7 cellular contexts compared by ENCODE assay signal in genomic region chr17:67377727-67378443, GRCh38. TPM values are rescaled to one million over a fixed set of nuclear protein-coding genes. Genes with fewer than 3 reads are reported as not detected.
DNase-seq lines count a peak whose midpoint lies in the region; ATAC-seq and TF ChIP-seq lines count a peak whose summit lies in the region.

No MANE protein-coding gene starts in this region.

- peaks cover 44% of the 10 kb centered on the region for H3K79me2 ChIP-seq in OCI-LY3 (ENCODE audit: low read length)
- peaks cover 6% of the 10 kb centered on the region for H3K79me2 ChIP-seq in neural progenitor cell (ENCODE audit: low read depth)

- H3K4me1 ChIP-seq in OCI-LY3 (ENCODE audit: low read length) (peaks cover 26% of the 10 kb centered on the region), neural progenitor cell (peaks cover 6% of the 10 kb centered on the region), urinary bladder (ENCODE audit: insufficient read depth) (no peaks in the 10 kb centered on the region)

- H3K9ac ChIP-seq in OCI-LY3 (ENCODE audit: low read length) (peak overlapping the region; percentile 81), neural progenitor cell (peak overlapping the region; percentile 37)

- peaks cover 38% of the 10 kb centered on the region for H3F3A ChIP-seq in neural progenitor cell (ENCODE audit: low read depth)

- H3K36me3 Mint-ChIP-seq in neural progenitor cell = peaks cover 13% of the 10 kb centered on the region

- peaks cover 3% of the 10 kb centered on the region for H3K27me3 Mint-ChIP-seq in neural progenitor cell (ENCODE audit: insufficient read depth, low read depth)

- TF ChIP-seq CTCF in GM12874 (IDR thresholded peaks at IDR 0.05; ENCODE audit: insufficient read depth, low read depth, low read length) (peak; percentile 29; the same call in 1 of the 2 replicates), OCI-LY3 (IDR thresholded peaks at IDR 0.05; ENCODE audit: low read depth, low read length) (peak; percentile 39), fibroblast of pulmonary artery (IDR thresholded peaks at IDR 0.05; ENCODE audit: low read length, missing control alignments) (peak; percentile 10), neural progenitor cell (IDR thresholded peaks at IDR 0.05) (peak; percentile 50)

- peak overlapping the region; percentile 99 for H3K4me2 ChIP-seq in OCI-LY3 (ENCODE audit: low read length)
- H3K4me2 ChIP-seq in neural progenitor cell = peak overlapping the region; percentile 95

- H3K9me3 ChIP-seq in OCI-LY3 (ENCODE audit: insufficient read depth, low read length) (no peaks in the 10 kb centered on the region), neural progenitor cell (ENCODE audit: low read depth) (no peaks in the 10 kb centered on the region)

- no peaks in the 10 kb centered on the region for H3K9me3 Mint-ChIP-seq in neural progenitor cell

- H3K4me3 Mint-ChIP-seq in neural progenitor cell = peak overlapping the region; percentile 92

- under 1% methylated on average over 74 of the region's 74 CpGs for WGBS in urinary bladder

- H2AFZ ChIP-seq in OCI-LY3 (ENCODE audit: low read depth, low read length) = peak overlapping the region; percentile 87
- peak overlapping the region; percentile 88 for H2AFZ ChIP-seq in neural progenitor cell (replicated peaks)

- H3K4me3 ChIP-seq in OCI-LY3 (ENCODE audit: low read length) (peak overlapping the region; percentile 87), fibroblast of pulmonary artery (replicated peaks; ENCODE audit: low read depth, low read length) (peak overlapping the region; percentile 85), neural progenitor cell (peak overlapping the region; percentile 77), urinary bladder (ENCODE audit: low read depth, low read length) (peak overlapping the region; percentile 87)

- H3K27me3 ChIP-seq in OCI-LY3 (ENCODE audit: low read depth, low read length) (no peaks in the 10 kb centered on the region), neural progenitor cell (peaks cover 27% of the 10 kb centered on the region)

- H3K4me1 Mint-ChIP-seq in neural progenitor cell = peaks cover 26% of the 10 kb centered on the region

- H4K20me1 ChIP-seq in OCI-LY3 (ENCODE audit: insufficient read depth, low read length) (no peaks in the 10 kb centered on the region), neural progenitor cell (ENCODE audit: low read depth) (no peaks in the 10 kb centered on the region)

- no peaks in the 10 kb centered on the region for H3K36me3 ChIP-seq in OCI-LY3 (replicated peaks; ENCODE audit: low read depth, low read length)
- H3K36me3 ChIP-seq in neural progenitor cell = no peaks in the 10 kb centered on the region
- no peaks in the 10 kb centered on the region for H3K36me3 ChIP-seq in urinary bladder (ENCODE audit: insufficient read depth)

- peak overlapping the region; percentile 59 for H3K27ac ChIP-seq in OCI-LY3 (ENCODE audit: low read length)
- no peak overlapping the region for H3K27ac ChIP-seq in neural progenitor cell
- peak overlapping the region; percentile 82 for H3K27ac ChIP-seq in urinary bladder (ENCODE audit: low read depth)

- peak; percentile 29 for ATAC-seq in HG02885 (IDR thresholded peaks at IDR 0.05; ENCODE audit: poor library complexity, unreplicated experiment)

- peak; percentile 45 for DNase-seq in activated effector memory CD4-positive, alpha-beta T cell treated with Interleukin-2 at 50 U/mL for 16 hours
- peak; percentile 56 for DNase-seq in fibroblast of pulmonary artery (ENCODE audit: low read depth)
- DNase-seq in neural progenitor cell (ENCODE audit: low spot score) = peak; percentile 74

- no peak overlapping the region for H3K27ac Mint-ChIP-seq in neural progenitor cell

RNA-seq across cellular contexts. Expression of gene PITPNC1, which starts 0.8 kb away (rescaled TPM):
- total RNA-seq in neural progenitor cell (ENCODE audit: low replicate concordance) (8.1 and 10.4 TPM in 2 replicates), urinary bladder (9.3 TPM)
- polyA plus RNA-seq in urinary bladder = 13.4 TPM

RNA-seq across cellular contexts. Expression of gene PSMD12, which starts 11.5 kb away (rescaled TPM):
- total RNA-seq in neural progenitor cell (ENCODE audit: low replicate concordance) (26.7 and 39.7 TPM in 2 replicates), urinary bladder (48.0 TPM)
- 21.1 TPM for polyA plus RNA-seq in urinary bladder
